ENCODE assay signal across 1 cellular context in the genomic region with DNA sequence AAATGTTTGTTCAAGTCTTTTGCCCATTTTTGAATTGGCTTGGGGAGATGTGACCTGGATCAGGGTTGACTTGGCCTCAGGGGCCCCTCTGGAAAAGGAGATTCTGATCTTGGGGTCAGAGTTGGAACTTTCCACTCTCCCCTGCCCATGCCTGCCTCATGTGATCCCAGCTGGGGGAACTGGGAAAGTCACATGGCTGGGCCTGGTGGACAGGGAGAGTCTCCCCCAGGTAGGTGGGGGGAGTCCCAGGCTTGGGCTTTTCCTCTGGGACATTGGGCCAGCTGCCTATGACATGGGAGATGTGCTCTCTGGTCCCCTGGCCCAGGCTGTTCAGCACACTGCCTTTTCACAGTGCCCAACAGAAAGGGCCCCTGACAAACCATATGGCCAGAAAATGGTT.
TF ChIP-seq lines count a peak whose summit lies in the region.

No MANE protein-coding gene starts in this region.

TF ChIP-seq in HepG2, 621 proteins besides CTCF, POLR2A, EP300 and RAD21 (continued from another document):
- TF ChIP-seq, protein P1, sequence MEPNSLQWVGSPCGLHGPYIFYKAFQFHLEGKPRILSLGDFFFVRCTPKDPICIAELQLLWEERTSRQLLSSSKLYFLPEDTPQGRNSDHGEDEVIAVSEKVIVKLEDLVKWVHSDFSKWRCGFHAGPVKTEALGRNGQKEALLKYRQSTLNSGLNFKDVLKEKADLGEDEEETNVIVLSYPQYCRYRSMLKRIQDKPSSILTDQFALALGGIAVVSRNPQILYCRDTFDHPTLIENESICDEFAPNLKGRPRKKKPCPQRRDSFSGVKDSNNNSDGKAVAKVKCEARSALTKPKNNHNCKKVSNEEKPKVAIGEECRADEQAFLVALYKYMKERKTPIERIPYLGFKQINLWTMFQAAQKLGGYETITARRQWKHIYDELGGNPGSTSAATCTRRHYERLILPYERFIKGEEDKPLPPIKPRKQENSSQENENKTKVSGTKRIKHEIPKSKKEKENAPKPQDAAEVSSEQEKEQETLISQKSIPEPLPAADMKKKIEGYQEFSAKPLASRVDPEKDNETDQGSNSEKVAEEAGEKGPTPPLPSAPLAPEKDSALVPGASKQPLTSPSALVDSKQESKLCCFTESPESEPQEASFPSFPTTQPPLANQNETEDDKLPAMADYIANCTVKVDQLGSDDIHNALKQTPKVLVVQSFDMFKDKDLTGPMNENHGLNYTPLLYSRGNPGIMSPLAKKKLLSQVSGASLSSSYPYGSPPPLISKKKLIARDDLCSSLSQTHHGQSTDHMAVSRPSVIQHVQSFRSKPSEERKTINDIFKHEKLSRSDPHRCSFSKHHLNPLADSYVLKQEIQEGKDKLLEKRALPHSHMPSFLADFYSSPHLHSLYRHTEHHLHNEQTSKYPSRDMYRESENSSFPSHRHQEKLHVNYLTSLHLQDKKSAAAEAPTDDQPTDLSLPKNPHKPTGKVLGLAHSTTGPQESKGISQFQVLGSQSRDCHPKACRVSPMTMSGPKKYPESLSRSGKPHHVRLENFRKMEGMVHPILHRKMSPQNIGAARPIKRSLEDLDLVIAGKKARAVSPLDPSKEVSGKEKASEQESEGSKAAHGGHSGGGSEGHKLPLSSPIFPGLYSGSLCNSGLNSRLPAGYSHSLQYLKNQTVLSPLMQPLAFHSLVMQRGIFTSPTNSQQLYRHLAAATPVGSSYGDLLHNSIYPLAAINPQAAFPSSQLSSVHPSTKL (CRISPR knock-in tag; IDR thresholded peaks at IDR 0.05) = 0 out of 2 replicates have a peak, but pooled peaks have one; percentile 33
TF ChIP-seq in HepG2: peak in this region for 11.
